8 cellular contexts compared by ENCODE assay signal in the genomic region with DNA sequence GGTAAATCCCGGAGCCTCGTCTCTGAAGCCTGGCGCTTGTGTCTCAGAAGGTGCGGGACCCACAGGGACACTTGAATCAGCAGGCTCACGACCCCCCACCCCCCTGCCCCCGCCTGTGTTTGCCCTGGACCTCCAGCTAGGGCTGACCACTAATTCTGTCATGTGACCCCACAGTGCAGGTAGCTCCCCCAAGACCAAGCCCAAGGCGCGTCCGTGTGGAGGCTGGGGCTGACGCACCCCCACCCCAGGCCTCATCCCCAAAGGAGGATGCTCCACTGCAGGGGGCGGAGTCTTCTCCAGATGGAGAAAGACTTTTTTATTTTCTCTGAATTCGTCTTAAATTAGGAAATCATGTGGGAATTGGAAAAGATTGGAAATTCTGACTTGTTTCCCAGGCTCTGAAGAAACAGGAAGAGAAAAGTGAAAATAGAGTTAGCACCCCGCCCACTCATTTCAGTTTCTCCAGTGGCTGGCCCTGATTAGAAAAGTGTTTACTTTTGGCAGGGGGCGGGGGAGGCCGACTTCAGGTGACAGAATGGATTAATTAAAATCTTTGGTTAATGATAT. TPM values are rescaled to one million over a fixed set of nuclear protein-coding genes. Genes with fewer than 3 reads are reported as not detected.
DNase-seq lines count a peak whose midpoint lies in the region; ATAC-seq and FAIRE-seq lines count a peak whose summit lies in the region.

No MANE protein-coding gene starts in this region.

- H3K4me1 ChIP-seq in SJSA1 (replicated peaks) (peaks cover 20% of the 10 kb centered on the region), small intestine (ENCODE audit: control insufficient read depth in 2 of 2, insufficient read depth in 1 of 2, low read depth in 1 of 2, low read length in 1 of 2) (peaks cover 2 to 3% of the 10 kb centered on the region in 2 donors)

- H3K9me3 ChIP-seq in SJSA1 (replicated peaks) (no peaks in the 10 kb centered on the region), small intestine (ENCODE audit: control insufficient read depth, low read depth) (no peaks in the 10 kb centered on the region)

- H3K27me3 ChIP-seq in SJSA1 (replicated peaks) (no peaks in the 10 kb centered on the region), small intestine (ENCODE audit: control insufficient read depth in 2 of 2, insufficient read depth in 2 of 2, low read length in 2 of 2) (no peaks in the 10 kb centered on the region)

- WGBS in small intestine, 3 donors, result 1% methylated on average over 15 of the region's 15 CpGs

- H3K36me3 ChIP-seq in SJSA1 (peaks cover 46% of the 10 kb centered on the region), small intestine (ENCODE audit: control insufficient read depth in 2 of 2, insufficient read depth in 2 of 2, low read length in 2 of 2) (peaks cover 9 to 10% of the 10 kb centered on the region in 2 donors)

- peak overlapping the region; percentile 95 for H3K4me3 ChIP-seq in SJSA1
- H3K4me3 ChIP-seq in small intestine (ENCODE audit: low read depth in 1 of 2, low read length in 2 of 2), result peak overlapping the region; percentile 79 to 95

- ATAC-seq in HG02970 (IDR thresholded peaks at IDR 0.05; ENCODE audit: low FRiP score, unreplicated experiment), result peak; percentile 12

- no peak for FAIRE-seq in small intestine (lab: Jason Lieb, UNC)

- H3K27ac ChIP-seq in SJSA1 (peak overlapping the region; percentile 88), small intestine (ENCODE audit: low read depth in 1 of 2, low read length in 1 of 2) (peak overlapping the region; percentile 98 to 99)

- DNase-seq in DMS53 (lab: John Stamatoyannopoulos, UW), result peak; percentile 56
- no peak for DNase-seq in DMS53 treated with DMSO at 0.1 percent for 48 hours (lab: John Stamatoyannopoulos, UW; ENCODE audit: unreplicated experiment)
- peak in 1 of 2 experiments; percentile 71 for DNase-seq in SJSA1 (ENCODE audit: low read depth in 1 of 2, low spot score in 2 of 2)
- peak; percentile 34 for DNase-seq in central memory CD4-positive, alpha-beta T cell
- DNase-seq in inferior parietal cortex (ENCODE audit: extremely low spot score), result peak; percentile 66
- peak; percentile 57 for DNase-seq in small intestine
- no peak for DNase-seq in T1000 (lab: John Stamatoyannopoulos, UW)

RNA-seq across cellular contexts. Expression of gene RELA, which starts 1.0 kb away (rescaled TPM):
- 51.7 and 63.3 TPM in 2 replicates for total RNA-seq in SJSA1 (2014; rRNA removed; shearing (Covaris generic))
- polyA plus RNA-seq in small intestine, result 10 to 100 TPM; 32.2 to 40.5 (median 33.0) TPM

RNA-seq across cellular contexts. Expression of gene SIPA1, which starts 25.8 kb away (rescaled TPM):
- 48.0 and 56.1 TPM in 2 replicates for total RNA-seq in SJSA1 (2014; rRNA removed; shearing (Covaris generic))
- polyA plus RNA-seq in small intestine, result 10 to 100 TPM; 21.7 to 45.2 (median 41.1) TPM

RNA-seq across cellular contexts. Expression of gene PCNX3, which starts 48.1 kb away (rescaled TPM):
- total RNA-seq in SJSA1 (2014; rRNA removed; shearing (Covaris generic)), result 27.5 and 39.7 TPM in 2 replicates
- polyA plus RNA-seq in small intestine, result 10 to 100 TPM; 12.7 to 25.7 (median 18.6) TPM

RNA-seq across cellular contexts. Expression of gene KAT5, which starts 48.3 kb away (rescaled TPM):
- 90.5 and 119 TPM in 2 replicates for total RNA-seq in SJSA1 (2014; rRNA removed; shearing (Covaris generic))
- 10 to 100 TPM; 68.2 to 76.7 (median 73.9) TPM for polyA plus RNA-seq in small intestine

RNA-seq across cellular contexts. Expression of gene MAP3K11, which starts 49.7 kb away (rescaled TPM):
- 37.9 and 55.8 TPM in 2 replicates for total RNA-seq in SJSA1 (2014; rRNA removed; shearing (Covaris generic))
- polyA plus RNA-seq in small intestine, result 100 to 1,000 TPM in 2 of 3 donors, 10 to 100 TPM in 1; 66.4 to 180 (median 175) TPM

Comparison
In these comparisons a context has a peak if more than half of its experiments do, and no peak if none do; other contexts are left out.
1. DNase-seq: peak in DMS53 (single experiment), central memory CD4-positive, alpha-beta T cell (single experiment), inferior parietal cortex (single experiment) and small intestine (single experiment); none in DMS53 treated with DMSO at 0.1 percent for 48 hours (single experiment) and T1000 (single experiment).